Comparison of ENCODE assay signal across 8 cellular contexts in the genomic region with DNA sequence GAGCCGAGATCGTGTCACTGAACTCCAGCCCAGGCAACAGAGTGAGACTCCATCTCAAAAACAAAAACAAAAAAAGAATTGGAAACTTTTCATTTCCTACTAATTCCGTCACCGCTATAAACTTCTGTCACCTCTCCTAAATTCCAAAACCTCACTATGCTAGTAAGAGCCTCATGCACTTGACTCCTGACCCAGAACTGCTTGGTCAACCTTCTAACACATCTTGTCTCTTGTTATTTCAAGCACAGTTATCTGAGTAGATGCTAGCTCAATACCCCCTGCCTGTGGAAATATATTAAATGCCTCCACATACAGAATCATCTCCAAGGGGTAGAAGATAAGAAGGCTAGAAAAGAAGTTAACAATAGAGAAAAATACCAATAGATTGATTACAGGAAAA.
"Had no signal": no experiment of that assay in that cellular context is flagged by ENCODE, and none has a peak within 500 bp of the region (broad histone marks: within the 10 kb centered on the region; RNA-seq: fewer than 3 reads in every experiment).

No MANE protein-coding gene starts in this region.

- H3K9me3 ChIP-seq: HAP-1 had no signal

- DNase-seq: GM23248, GOT3, H7, H9, HCEC 1CT, HFFc6 had no signal

- H3K27ac ChIP-seq: GM23248 had no signal

- H3K4me3 ChIP-seq: GM23248, GM23338, HAP-1 had no signal

- H3K36me3 ChIP-seq: HAP-1 had no signal
